20 cellular contexts compared by ENCODE assay signal in the genomic region with DNA sequence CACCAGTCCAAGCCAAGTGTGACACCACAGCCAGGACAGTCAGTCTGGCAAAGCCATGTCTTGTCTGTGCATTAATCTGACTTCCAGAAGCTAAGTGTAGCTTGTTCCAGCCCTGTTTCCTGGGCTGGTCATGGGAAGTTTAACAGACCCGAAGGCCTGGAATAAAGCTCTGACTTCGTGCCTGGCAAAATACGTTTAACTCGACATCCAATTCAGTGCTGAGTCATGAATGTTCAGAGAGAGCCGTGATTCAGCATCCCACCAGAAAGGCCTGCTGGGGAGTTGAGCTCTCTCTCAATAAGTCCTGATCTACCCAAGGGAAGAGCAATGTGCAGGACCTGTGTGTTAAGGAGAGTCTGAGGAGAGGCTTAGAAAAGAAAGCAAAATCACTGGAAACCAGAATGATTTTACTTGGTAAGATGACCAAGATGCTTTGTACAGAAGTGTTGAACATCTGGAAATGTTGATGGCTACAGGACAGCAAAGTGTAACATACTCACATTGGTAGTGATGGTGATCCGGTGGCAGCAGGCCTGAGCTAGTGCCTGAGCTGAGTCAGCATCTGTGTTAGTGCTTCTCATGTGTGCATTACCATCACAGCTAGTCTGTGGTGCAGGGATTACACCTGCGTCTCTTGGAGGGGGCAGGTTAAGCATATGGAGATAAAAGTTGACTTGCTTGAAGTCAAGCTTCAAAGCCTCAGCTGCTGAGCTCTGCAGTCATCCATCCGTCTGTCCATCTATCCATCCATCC.
DNase-seq lines count a peak whose midpoint lies in the region; ATAC-seq, FAIRE-seq and TF ChIP-seq lines count a peak whose summit lies in the region.
"Had no signal": no experiment of that assay in that cellular context is flagged by ENCODE, and none has a peak within 500 bp of the region (broad histone marks: within the 10 kb centered on the region; RNA-seq: fewer than 3 reads in every experiment).

No MANE protein-coding gene starts in this region.

- POLR2A ChIA-PET in HepG2 (lab: Yijun Ruan, JAX): no interaction called here
- POLR2A ChIA-PET in CD4-positive, alpha-beta memory T cell (lab: Charles Lee; ENCODE audit: partially characterized antibody): no interaction called here
- POLR2A ChIA-PET in naive thymus-derived CD8-positive, alpha-beta T cell (lab: Charles Lee): no interaction called here

- no peak overlapping the region for H3K9ac ChIP-seq in HepG2 (ENCODE audit: insufficient read depth, low read depth, low read length)
- no peak overlapping the region for H3K9ac ChIP-seq in astrocyte (ENCODE audit: low read length)

- no peak overlapping the region for H3K4me2 ChIP-seq in HepG2 (ENCODE audit: low read depth, low read length)
- no peak overlapping the region for H3K4me2 ChIP-seq in astrocyte (ENCODE audit: low read length)
- no peak overlapping the region for H3K4me2 ChIP-seq in hepatocyte

- H3K4me3 ChIP-seq in HepG2 (replicated peaks in 1 of 3; ENCODE audit: insufficient read depth in 1 of 3, low read depth in 2 of 3, low read length in 3 of 3) (no peak overlapping the region), right lobe of liver (no peak overlapping the region), astrocyte (ENCODE audit: insufficient read depth, low read depth, low read length) (no peak overlapping the region), hepatocyte (no peak overlapping the region)
- H3K4me3 ChIP-seq in CD4-positive, alpha-beta memory T cell (ENCODE audit: low read length in 2 of 2): no peak overlapping the region
- H3K4me3 ChIP-seq: SK-N-MC had no signal

- H3K36me3 ChIP-seq in HepG2 (replicated peaks in 1 of 2; ENCODE audit: control insufficient read depth in 1 of 2, insufficient read depth in 2 of 2, low read length in 2 of 2) (no peaks in the 10 kb centered on the region), right lobe of liver (no peaks in the 10 kb centered on the region), astrocyte (ENCODE audit: insufficient read depth, low read length) (no peaks in the 10 kb centered on the region), hepatocyte (replicated peaks; ENCODE audit: insufficient read depth, low read depth) (no peaks in the 10 kb centered on the region)
- H3K36me3 ChIP-seq in CD4-positive, alpha-beta memory T cell (ENCODE audit: insufficient read depth, low read length): no peaks in the 10 kb centered on the region

- H4K20me1 ChIP-seq in HepG2 (ENCODE audit: insufficient read depth, low read length) (no peaks in the 10 kb centered on the region), astrocyte (ENCODE audit: insufficient read depth, low read length) (no peaks in the 10 kb centered on the region), hepatocyte (ENCODE audit: insufficient read depth, poor library complexity, severe bottlenecking) (no peaks in the 10 kb centered on the region)

- H3K4me1 ChIP-seq in HepG2 (ENCODE audit: insufficient read depth, low read length) (no peaks in the 10 kb centered on the region), right lobe of liver (no peaks in the 10 kb centered on the region), astrocyte (ENCODE audit: insufficient read depth, low read length) (peaks cover 12% of the 10 kb centered on the region), hepatocyte (ENCODE audit: insufficient read depth) (peaks cover 6% of the 10 kb centered on the region)
- H3K4me1 ChIP-seq in CD4-positive, alpha-beta memory T cell (ENCODE audit: insufficient read depth, low read length): no peaks in the 10 kb centered on the region
- H3K4me1 ChIP-seq: Caco-2 had no signal

- H3K9me2 ChIP-seq in hepatocyte (replicated peaks; ENCODE audit: insufficient read depth): no peaks in the 10 kb centered on the region

- H3K9me3 ChIP-seq in HepG2 (ENCODE audit: low read length) (no peaks in the 10 kb centered on the region), right lobe of liver (no peaks in the 10 kb centered on the region), astrocyte (ENCODE audit: insufficient read depth, low read depth, low read length) (no peaks in the 10 kb centered on the region), hepatocyte (ENCODE audit: low read depth) (no peaks in the 10 kb centered on the region)
- no peaks in the 10 kb centered on the region for H3K9me3 ChIP-seq in CD4-positive, alpha-beta memory T cell (ENCODE audit: control insufficient read depth in 1 of 2, low read length in 2 of 2)
- H3K9me3 ChIP-seq: Caco-2 had no signal

- TF ChIP-seq RAD21 in HepG2 (CRISPR knock-in tag; IDR thresholded peaks at IDR 0.05): no peak

- 3% methylated on average over 7 of the region's 8 CpGs for WGBS in HepG2 (ENCODE audit: low lambda C conversion rate)
- 64% methylated on average over 6 of the region's 8 CpGs for WGBS in right lobe of liver (ENCODE audit: insufficient coverage, low coverage, low lambda C conversion rate, missing lambda C conversion rate)
- 82% methylated on average over 8 of the region's 8 CpGs for WGBS in hepatocyte (ENCODE audit: low lambda C conversion rate, missing lambda C conversion rate)

- no peak overlapping the region for H2AFZ ChIP-seq in HepG2 (ENCODE audit: low read length)
- peak overlapping the region; percentile 34 for H2AFZ ChIP-seq in astrocyte (ENCODE audit: low read depth, low read length)
- no peak overlapping the region for H2AFZ ChIP-seq in hepatocyte

- TF ChIP-seq CTCF in HepG2 (CRISPR knock-in tag; IDR thresholded peaks at IDR 0.05) (no peak), right lobe of liver (IDR thresholded peaks at IDR 0.05) (no peak), astrocyte (IDR thresholded peaks at IDR 0.05; ENCODE audit: insufficient read depth, low read depth, low read length) (no peak), hepatocyte (IDR thresholded peaks at IDR 0.05; ENCODE audit: poor library complexity) (no peak)

- peaks cover 36% of the 10 kb centered on the region for H3K4me1 Mint-ChIP-seq in astrocyte (ENCODE audit: low read depth, unreplicated experiment)
- no peaks in the 10 kb centered on the region for H3K4me1 Mint-ChIP-seq in CD4-positive, alpha-beta memory T cell
- H3K4me1 Mint-ChIP-seq in immature natural killer cell: no peaks in the 10 kb centered on the region
- no peaks in the 10 kb centered on the region for H3K4me1 Mint-ChIP-seq in naive thymus-derived CD8-positive, alpha-beta T cell
- H3K4me1 Mint-ChIP-seq: B cell; CD4-positive, CD25-positive, alpha-beta regulatory T cell had no signal

- no peak overlapping the region for H3K4me3 Mint-ChIP-seq in astrocyte (ENCODE audit: unreplicated experiment)
- H3K4me3 Mint-ChIP-seq in CD4-positive, alpha-beta memory T cell: no peak overlapping the region
- H3K4me3 Mint-ChIP-seq in immature natural killer cell: no peak overlapping the region
- no peak overlapping the region for H3K4me3 Mint-ChIP-seq in naive thymus-derived CD8-positive, alpha-beta T cell
- H3K4me3 Mint-ChIP-seq: B cell; CD4-positive, CD25-positive, alpha-beta regulatory T cell had no signal

- CTCF ChIA-PET in HepG2 (lab: Yijun Ruan, JAX; ENCODE audit: low intra/inter-chr PET ratio, low total read pairs): no interaction called here
- CTCF ChIA-PET in CD4-positive, alpha-beta memory T cell (lab: Charles Lee; ENCODE audit: partially characterized antibody): no interaction called here

- ATAC-seq in HepG2 (no peak), right lobe of liver (no peak)
- no peak for ATAC-seq in naive thymus-derived CD8-positive, alpha-beta T cell

- no peaks in the 10 kb centered on the region for H3K27me3 Mint-ChIP-seq in astrocyte (ENCODE audit: low read depth, unreplicated experiment)
- H3K27me3 Mint-ChIP-seq in CD4-positive, alpha-beta memory T cell: no peaks in the 10 kb centered on the region
- peaks cover 3 to 4% (median 4%) of the 10 kb centered on the region in 3 donors for H3K27me3 Mint-ChIP-seq in immature natural killer cell (ENCODE audit: low read depth in 3 of 3)
- peaks cover 0 to 4% (median 0%) of the 10 kb centered on the region in 5 donors for H3K27me3 Mint-ChIP-seq in naive thymus-derived CD8-positive, alpha-beta T cell
- H3K27me3 Mint-ChIP-seq: B cell; CD4-positive, CD25-positive, alpha-beta regulatory T cell had no signal

- H3K36me3 Mint-ChIP-seq in astrocyte (ENCODE audit: low read depth, unreplicated experiment): no peaks in the 10 kb centered on the region
- H3K36me3 Mint-ChIP-seq in CD4-positive, alpha-beta memory T cell: no peaks in the 10 kb centered on the region
- H3K36me3 Mint-ChIP-seq in immature natural killer cell: no peaks in the 10 kb centered on the region
- no peaks in the 10 kb centered on the region for H3K36me3 Mint-ChIP-seq in naive thymus-derived CD8-positive, alpha-beta T cell
- H3K36me3 Mint-ChIP-seq: CD4-positive, CD25-positive, alpha-beta regulatory T cell had no signal

- no peak overlapping the region for H3K27ac ChIP-seq in HepG2 (ENCODE audit: extremely low read length, insufficient read depth, low read length)
- no peak overlapping the region for H3K27ac ChIP-seq in right lobe of liver
- peak overlapping the region; percentile 60 for H3K27ac ChIP-seq in astrocyte (ENCODE audit: low read depth, low read length)
- H3K27ac ChIP-seq in hepatocyte: peak overlapping the region; percentile 4
- H3K27ac ChIP-seq in CD4-positive, alpha-beta memory T cell (ENCODE audit: low read depth, low read length): no peak overlapping the region
- H3K27ac ChIP-seq: SK-N-MC had no signal

- no peak for TF ChIP-seq POLR2A in HepG2 (IDR thresholded peaks at IDR 0.05; ENCODE audit: insufficient read depth in 1 of 2, low read depth in 2 of 2, low read length in 2 of 2)
- TF ChIP-seq POLR2A in right lobe of liver (IDR thresholded peaks at IDR 0.05): no peak

- DNase-seq in HepG2 (ENCODE audit: low spot score) (no peak), right lobe of liver (no peak), astrocyte (ENCODE audit: low read depth) (peak; percentile 19), hepatocyte (ENCODE audit: low spot score) (peak; percentile 22), immature natural killer cell (no peak), islet precursor cell (no peak)
- DNase-seq in CD4-positive, alpha-beta memory T cell: no peak
- DNase-seq in naive thymus-derived CD8-positive, alpha-beta T cell: no peak
- DNase-seq: 8988T; Caco-2; CD4-positive, CD25-positive, alpha-beta regulatory T cell; NCI-H1105 treated with DMSO at 0.1 percent for 48 hours; NCI-H1694 treated with DMSO at 0.1 percent for 48 hours; NCI-H748 treated with DMSO at 0.1 percent for 48 hours; NK-92 treated with Interleukin-12 subunit alpha and Interleukin-12 subunit beta, amount 100 ng/mL, for 24 hours; SHP77 had no signal

- TF ChIP-seq EP300 in HepG2 (IDR thresholded peaks at IDR 0.05; ENCODE audit: low read depth in 2 of 2, low read length in 2 of 2) (no peak), HepG2 (CRISPR knock-in tag; IDR thresholded peaks at IDR 0.05; ENCODE audit: borderline replicate concordance) (no peak)

- H3K27ac Mint-ChIP-seq in astrocyte (ENCODE audit: unreplicated experiment): peak overlapping the region; percentile 98
- no peak overlapping the region for H3K27ac Mint-ChIP-seq in CD4-positive, alpha-beta memory T cell
- no peak overlapping the region for H3K27ac Mint-ChIP-seq in immature natural killer cell
- H3K27ac Mint-ChIP-seq in naive thymus-derived CD8-positive, alpha-beta T cell: no peak overlapping the region
- H3K27ac Mint-ChIP-seq: B cell; CD4-positive, CD25-positive, alpha-beta regulatory T cell had no signal

- no TSS peak for BruUV-seq in HepG2 (replicated peaks; lab: Mats Ljungman, UMichigan)

- H3K79me2 ChIP-seq in HepG2 (ENCODE audit: insufficient read depth, low read length) (no peaks in the 10 kb centered on the region), astrocyte (ENCODE audit: insufficient read depth, low read length) (no peaks in the 10 kb centered on the region), hepatocyte (no peaks in the 10 kb centered on the region)

- H3K9me3 Mint-ChIP-seq in astrocyte (ENCODE audit: unreplicated experiment) (no peaks in the 10 kb centered on the region), immature natural killer cell (no peaks in the 10 kb centered on the region)
- peaks cover 0 to 2% (median 0%) of the 10 kb centered on the region in 8 donors for H3K9me3 Mint-ChIP-seq in CD4-positive, alpha-beta memory T cell
- no peaks in the 10 kb centered on the region for H3K9me3 Mint-ChIP-seq in naive thymus-derived CD8-positive, alpha-beta T cell

- in situ Hi-C loops in HepG2 (cut with HindIII; ENCODE audit: extremely low pct_ligation_motif_present, low pct_unique_long_range_greater_than_20kb): no loop called here

- H3K27me3 ChIP-seq in HepG2 (ENCODE audit: control insufficient read depth in 1 of 2, insufficient read depth in 2 of 2, low read length in 2 of 2) (no peaks in the 10 kb centered on the region; a peak in 1 of 5 replicates), right lobe of liver (no peaks in the 10 kb centered on the region), astrocyte (ENCODE audit: insufficient read depth, low read length) (no peaks in the 10 kb centered on the region), hepatocyte (no peaks in the 10 kb centered on the region)
- no peaks in the 10 kb centered on the region for H3K27me3 ChIP-seq in CD4-positive, alpha-beta memory T cell (ENCODE audit: insufficient read depth, low read length)

- FAIRE-seq in HepG2 (lab: Jason Lieb, UNC): no peak
- FAIRE-seq in astrocyte (lab: Jason Lieb, UNC): no peak
- FAIRE-seq: G401.6, RCC 7860 had no signal

- intact Hi-C loops in HepG2 (cut with micrococcal nuclease; ENCODE audit: unreplicated experiment) (no loop called here), right lobe of liver (cut with DNase I) (no loop called here)
- intact Hi-C loops in CD4-positive, alpha-beta memory T cell (cut with micrococcal nuclease): no loop called here

Comparison
In these comparisons a context has a peak if more than half of its experiments do, and no peak if none do; other contexts are left out.
1. DNase-seq: peak in astrocyte (single experiment) and hepatocyte (single experiment); none in HepG2 (single experiment), right lobe of liver (0 of 3), CD4-positive, alpha-beta memory T cell (0 of 5), immature natural killer cell (0 of 3), naive thymus-derived CD8-positive, alpha-beta T cell (0 of 10) and islet precursor cell (single experiment).
2. H3K27ac ChIP-seq: peak in astrocyte (single experiment) and hepatocyte (single experiment); none in HepG2 (single experiment), right lobe of liver (0 of 3) and CD4-positive, alpha-beta memory T cell (single experiment).